ENCODE assay signal across 8 cellular contexts in genomic region chr10:92849234-92849525, GRCh38. TPM values are rescaled to one million over a fixed set of nuclear protein-coding genes. Genes with fewer than 3 reads are reported as not detected.
A peak's percentile ranks its signal among the peaks of the same experiment; 100 is the strongest.
DNase-seq lines count a peak whose midpoint lies in the region; ATAC-seq and TF ChIP-seq lines count a peak whose summit lies in the region.

No MANE protein-coding gene starts in this region.

- ATAC-seq in natural killer cell treated with Interleukin-12 subunit alpha and Interleukin-12 subunit beta and Interleukin-15 and Interleukin-18, amount 100 ng/mL, for 72 hours, result no peak
- ATAC-seq in GM19328 (IDR thresholded peaks at IDR 0.05; ENCODE audit: unreplicated experiment), result no peak

- no peaks in the 10 kb centered on the region for H3K27me3 Mint-ChIP-seq in chondrocyte (ENCODE audit: low read depth)
- peaks cover 0 to 4% of the 10 kb centered on the region in 2 donors for H3K27me3 Mint-ChIP-seq in natural killer cell treated with Interleukin-12 subunit alpha and Interleukin-12 subunit beta and Interleukin-15 and Interleukin-18, amount 100 ng/mL, for 72 hours

- in situ Hi-C loops in KBM-7 (cut with MboI; ENCODE audit: low pct_unique_long_range_greater_than_20kb, low sequenced_read_pairs), result no loop called here

- peaks cover 5% of the 10 kb centered on the region for H3K9me3 Mint-ChIP-seq in chondrocyte (ENCODE audit: low read depth)
- H3K9me3 Mint-ChIP-seq in natural killer cell treated with Interleukin-12 subunit alpha and Interleukin-12 subunit beta and Interleukin-15 and Interleukin-18, amount 100 ng/mL, for 72 hours, result no peaks in the 10 kb centered on the region

- no peak for TF ChIP-seq CTCF in chondrocyte (IDR thresholded peaks at IDR 0.05)

- H3K4me1 Mint-ChIP-seq in chondrocyte (ENCODE audit: low read depth), result peaks cover 15% of the 10 kb centered on the region
- peaks cover 26 to 35% of the 10 kb centered on the region in 2 donors for H3K4me1 Mint-ChIP-seq in natural killer cell treated with Interleukin-12 subunit alpha and Interleukin-12 subunit beta and Interleukin-15 and Interleukin-18, amount 100 ng/mL, for 72 hours (ENCODE audit: low read depth in 2 of 2)

- DNase-seq in DMS114 treated with DMSO at 0.1 percent for 48 hours (lab: John Stamatoyannopoulos, UW; ENCODE audit: unreplicated experiment), result peak; percentile 20
- peak; percentile 48 for DNase-seq in KBM-7
- no peak for DNase-seq in chondrocyte (ENCODE audit: low spot score)
- no peak for DNase-seq in natural killer cell treated with Interleukin-12 subunit alpha and Interleukin-12 subunit beta and Interleukin-15 and Interleukin-18, amount 100 ng/mL, for 72 hours (ENCODE audit: low spot score)
- no peak for DNase-seq in C1 segment of cervical spinal cord (lab: John Stamatoyannopoulos, UW)
- no peak for DNase-seq in GOT3 (lab: John Stamatoyannopoulos, UW)
- no peak for DNase-seq in NCI-H226

- no peak overlapping the region for H3K27ac Mint-ChIP-seq in chondrocyte (ENCODE audit: unreplicated experiment)
- H3K27ac Mint-ChIP-seq in natural killer cell treated with Interleukin-12 subunit alpha and Interleukin-12 subunit beta and Interleukin-15 and Interleukin-18, amount 100 ng/mL, for 72 hours, result peak overlapping the region; percentile 7 to 75

- H3K36me3 Mint-ChIP-seq in chondrocyte (ENCODE audit: low read depth), result no peaks in the 10 kb centered on the region
- no peaks in the 10 kb centered on the region for H3K36me3 Mint-ChIP-seq in natural killer cell treated with Interleukin-12 subunit alpha and Interleukin-12 subunit beta and Interleukin-15 and Interleukin-18, amount 100 ng/mL, for 72 hours

- H3K4me3 Mint-ChIP-seq in chondrocyte (ENCODE audit: unreplicated experiment), result peak overlapping the region; percentile 87
- H3K4me3 Mint-ChIP-seq in natural killer cell treated with Interleukin-12 subunit alpha and Interleukin-12 subunit beta and Interleukin-15 and Interleukin-18, amount 100 ng/mL, for 72 hours, result peak overlapping the region; percentile 72

RNA-seq across cellular contexts. Expression of gene EXOC6, which starts 0.9 kb away (rescaled TPM):
- total RNA-seq in chondrocyte, result 7.0 to 7.2 TPM (median 7.0 TPM) in 3 replicates
- 10 to 100 TPM in 1 of 2 donors, 1 to 10 TPM in 1; 9.7 to 14.7 TPM for total RNA-seq in natural killer cell treated with Interleukin-12 subunit alpha and Interleukin-12 subunit beta and Interleukin-15 and Interleukin-18, amount 100 ng/mL, for 72 hours

Comparison
In these comparisons a context has a peak if more than half of its experiments do, and no peak if none do; other contexts are left out.
1. DNase-seq: peak in DMS114 treated with DMSO at 0.1 percent for 48 hours (single experiment) and KBM-7 (single experiment); none in chondrocyte (single experiment), natural killer cell treated with Interleukin-12 subunit alpha and Interleukin-12 subunit beta and Interleukin-15 and Interleukin-18, amount 100 ng/mL, for 72 hours (single experiment), C1 segment of cervical spinal cord (0 of 14), GOT3 (single experiment) and NCI-H226 (single experiment).